19 cellular contexts compared by ENCODE assay signal in the genomic region with DNA sequence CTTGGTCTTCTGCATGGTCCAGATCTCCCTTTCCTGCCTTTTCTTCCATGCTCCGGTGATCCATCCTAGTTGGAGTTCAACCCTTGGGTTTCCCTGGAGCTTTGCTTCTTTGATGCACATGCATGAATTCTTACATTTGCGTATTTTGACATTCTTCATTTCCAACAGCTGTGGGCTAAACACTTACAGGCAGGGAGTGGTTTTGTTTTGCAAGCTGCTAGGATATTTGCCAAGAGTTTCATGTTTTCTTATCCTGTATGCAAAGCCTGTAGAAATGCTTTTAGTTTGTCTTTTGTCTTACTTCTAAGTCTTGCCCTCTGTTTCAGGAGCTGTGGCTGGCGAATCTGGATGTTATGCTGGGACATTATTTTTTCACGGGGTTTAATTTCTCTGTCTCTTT.
"Had no signal": no experiment of that assay in that cellular context is flagged by ENCODE, and none has a peak within 500 bp of the region (broad histone marks: within the 10 kb centered on the region; RNA-seq: fewer than 3 reads in every experiment).

No MANE protein-coding gene starts in this region.

- ATAC-seq: activated CD8-positive, alpha-beta memory T cell treated with anti-CD3 and anti-CD28 coated beads, Interleukin-2, amount 10 ng/mL, durations not matched to agents 7 days and 5 days; left lobe of liver had no signal

- H3K4me3 ChIP-seq: breast epithelium, esophagus squamous epithelium, sigmoid colon, stomach, tibial artery, uterus had no signal

- H3K36me3 ChIP-seq: breast epithelium, esophagus squamous epithelium, sigmoid colon, stomach, tibial artery, uterus had no signal

- H3K27ac ChIP-seq: breast epithelium, esophagus squamous epithelium, sigmoid colon, stomach, tibial artery, uterus had no signal

- H3K9me3 ChIP-seq: tibial artery, uterus had no signal

- H3K27me3 ChIP-seq: breast epithelium, uterus had no signal

- H3K4me1 ChIP-seq: breast epithelium, esophagus squamous epithelium, sigmoid colon, stomach, tibial artery, uterus had no signal

- DNase-seq: activated CD4-positive, alpha-beta T cell treated with anti-CD3 and anti-CD28 coated beads for 1 hour; activated CD4-positive, alpha-beta T cell treated with anti-CD3 and anti-CD28 coated beads, Interleukin-2, amount 50 U/mL, for 48 hours; activated CD8-positive, alpha-beta memory T cell treated with anti-CD3 and anti-CD28 coated beads, Interleukin-2, amount 10 ng/mL, durations not matched to agents 7 days and 5 days; activated gamma-delta T cell; activated T-cell treated with anti-CD3 and anti-CD28 coated beads, Interleukin-2, amount 50 U/mL, for 48 hours; aorta; esophagus squamous epithelium; glutamatergic neuron; islet precursor cell; mesenchymal stem cell; sigmoid colon; stimulated activated CD4-positive, alpha-beta T cell treated with anti-CD3 and anti-CD28 coated beads, Interleukin-4, amount 100 ng/mL, for 1 hour; stimulated activated CD8-positive, alpha-beta memory T cell treated with anti-CD3 and anti-CD28 coated beads, Interleukin-4, amount 100 ng/mL, for 48 hours; stomach; T-helper 9 cell; tibial artery; uterus had no signal
